ENCODE assay signal across 15 cellular contexts in genomic region chr14:42299692-42300091, GRCh38.
DNase-seq lines count a peak whose midpoint lies in the region; ATAC-seq and TF ChIP-seq lines count a peak whose summit lies in the region.
"Had no signal": no experiment of that assay in that cellular context is flagged by ENCODE, and none has a peak within 500 bp of the region (broad histone marks: within the 10 kb centered on the region; RNA-seq: fewer than 3 reads in every experiment).

No MANE protein-coding gene starts in this region.

- no peak overlapping the region for H3K27ac Mint-ChIP-seq in endothelial cell (ENCODE audit: unreplicated experiment)

- H3K4me3 Mint-ChIP-seq in endothelial cell (ENCODE audit: unreplicated experiment): no peak overlapping the region

- peak overlapping the region; percentile 11 for H3K9ac ChIP-seq in SK-N-MC (ENCODE audit: insufficient read length)

- H3K9me3 Mint-ChIP-seq in endothelial cell (ENCODE audit: unreplicated experiment): peaks cover 4% of the 10 kb centered on the region

- H3K4me1 ChIP-seq in prostate gland (replicated peaks): no peaks in the 10 kb centered on the region
- H3K4me1 ChIP-seq: gastrocnemius medialis, left ventricle myocardium inferior had no signal

- intact Hi-C loops in sciatic nerve (cut with DNase I) (no loop called here), prostate gland (cut with DNase I) (no loop called here)

- H3K9me3 ChIP-seq in SK-N-MC (ENCODE audit: low read depth, low read length): no peaks in the 10 kb centered on the region
- H3K9me3 ChIP-seq in prostate gland: no peaks in the 10 kb centered on the region
- H3K9me3 ChIP-seq: gastrocnemius medialis had no signal

- no peak for TF ChIP-seq POLR2A in prostate gland (IDR thresholded peaks at IDR 0.05)

- no peak for TF ChIP-seq CTCF in prostate gland (IDR thresholded peaks at IDR 0.05)
- no peak for TF ChIP-seq CTCF in endothelial cell (IDR thresholded peaks at IDR 0.05; ENCODE audit: unreplicated experiment)

- no peaks in the 10 kb centered on the region for H3K27me3 ChIP-seq in prostate gland (replicated peaks; ENCODE audit: insufficient read depth)
- H3K27me3 ChIP-seq: gastrocnemius medialis had no signal

- H3K36me3 Mint-ChIP-seq in endothelial cell (ENCODE audit: low read depth, unreplicated experiment): no peaks in the 10 kb centered on the region

- H3K27ac ChIP-seq in SK-N-MC (peak overlapping the region; percentile 78; the same call in 1 of the 2 replicates), prostate gland (no peak overlapping the region)
- H3K27ac ChIP-seq: gastrocnemius medialis, left ventricle myocardium inferior had no signal

- DNase-seq in Daoy (ENCODE audit: low read depth) (peak; percentile 19), SK-N-MC (ENCODE audit: low read depth, low spot score) (peak; percentile 77), sciatic nerve (ENCODE audit: low spot score) (no peak), prostate gland (ENCODE audit: low spot score) (no peak), iPS-NIHi11 (ENCODE audit: low spot score) (no peak), endothelial cell (ENCODE audit: low spot score) (no peak)
- DNase-seq: AML-193; central memory CD4-positive, alpha-beta T cell; gastrocnemius medialis; left ventricle myocardium inferior; NCI-H2029 treated with DMSO at 0.1 percent for 48 hours; occipital lobe; stimulated activated naive CD4-positive, alpha-beta T cell had no signal

- no peaks in the 10 kb centered on the region for H3K36me3 ChIP-seq in SK-N-MC (ENCODE audit: insufficient read depth, low read length)
- H3K36me3 ChIP-seq in prostate gland: no peaks in the 10 kb centered on the region
- H3K36me3 ChIP-seq: gastrocnemius medialis, left ventricle myocardium inferior had no signal

- H3K27me3 Mint-ChIP-seq in endothelial cell (ENCODE audit: unreplicated experiment): no peaks in the 10 kb centered on the region

- peak; percentile 94 for ATAC-seq in GM19468 (IDR thresholded peaks at IDR 0.05; ENCODE audit: extremely low read depth, unreplicated experiment)
- ATAC-seq in HG03108 (IDR thresholded peaks at IDR 0.05; ENCODE audit: unreplicated experiment): peak; percentile 99
- ATAC-seq in sciatic nerve: no peak
- ATAC-seq: gastrocnemius medialis had no signal

- H3K4me3 ChIP-seq in SK-N-MC (peak overlapping the region; percentile 32; the same call in 1 of the 2 replicates), prostate gland (no peak overlapping the region)
- H3K4me3 ChIP-seq: gastrocnemius medialis, left ventricle myocardium inferior had no signal

- WGBS in prostate gland: 73% methylated on average over 2 of the region's 2 CpGs

- no peaks in the 10 kb centered on the region for H3K4me1 Mint-ChIP-seq in endothelial cell (ENCODE audit: unreplicated experiment)

Comparison
In these comparisons a context has a peak if more than half of its experiments do, and no peak if none do; other contexts are left out.
1. DNase-seq: peak in Daoy (single experiment) and SK-N-MC (single experiment); none in sciatic nerve (single experiment), prostate gland (single experiment), iPS-NIHi11 (single experiment) and endothelial cell (single experiment).